ENCODE assay signal across 8 cellular contexts in genomic region chr2:218217366-218218309, GRCh38. TPM values are rescaled to one million over a fixed set of nuclear protein-coding genes. Genes with fewer than 3 reads are reported as not detected.
DNase-seq lines count a peak whose midpoint lies in the region; ATAC-seq and FAIRE-seq lines count a peak whose summit lies in the region.

No MANE protein-coding gene starts in this region.

- H3K27ac ChIP-seq in adipose tissue (ENCODE audit: low read depth, low read length), result peak overlapping the region; percentile 97

- DNase-seq in A172 (ENCODE audit: low spot score) (peak; percentile 32), GM18507 (ENCODE audit: extremely low spot score, insufficient read length, low read depth) (peak; percentile 35), T follicular helper cell (ENCODE audit: low read depth) (peak; percentile 48), hepatic stellate cell (ENCODE audit: low spot score) (peak; percentile 48), sciatic nerve (ENCODE audit: low spot score) (peak; percentile 80)

- intact Hi-C loops in sciatic nerve (cut with DNase I), result no loop called here

- ATAC-seq in HG03196 (IDR thresholded peaks at IDR 0.05; ENCODE audit: unreplicated experiment) (peak; percentile 35), sciatic nerve (peak; percentile 67), HG02970 (IDR thresholded peaks at IDR 0.05; ENCODE audit: low FRiP score, unreplicated experiment) (no peak)

- WGBS in adipose tissue, 3 donors, result 0 to 1% (median 0%) methylated on average over 42 to 47 of the region's 47 CpGs

- peak; percentile 71 for FAIRE-seq in GM18507 (lab: Jason Lieb, UNC)

RNA-seq across cellular contexts. Expression of gene ARPC2, which starts 0.6 kb away (rescaled TPM):
- total RNA-seq in A172 (2014; rRNA removed; shearing (Covaris generic)), result 489 and 514 TPM in 2 replicates
- polyA plus RNA-seq in adipose tissue, result 100 to 1,000 TPM in 2 of 3 donors, 10 to 100 TPM in 1; 65.3 to 309 (median 256) TPM
- 243 TPM for total RNA-seq in sciatic nerve

RNA-seq across cellular contexts. Expression of gene GPBAR1, which starts 43.2 kb away (rescaled TPM):
- not detected in 2 replicates for total RNA-seq in A172 (2014; rRNA removed; shearing (Covaris generic))
- polyA plus RNA-seq in adipose tissue, result 10 to 100 TPM in 2 of 3 donors, 1 to 10 TPM in 1; 1.9 to 75.3 (median 29.4) TPM
- 0.94 TPM for total RNA-seq in sciatic nerve

RNA-seq across cellular contexts. Expression of gene CXCR1, which starts 50.9 kb away (rescaled TPM):
- total RNA-seq in A172 (2014; rRNA removed; shearing (Covaris generic)), result not detected in 2 replicates
- 1 to 10 TPM in 2 of 3 donors, under 1 TPM in 1; 0.09 to 7.9 (median 6.6) TPM for polyA plus RNA-seq in adipose tissue
- 4.9 TPM for total RNA-seq in sciatic nerve

RNA-seq across cellular contexts. Expression of gene AAMP, which starts 52.3 kb away (rescaled TPM):
- total RNA-seq in A172 (2014; rRNA removed; shearing (Covaris generic)), result 217 and 254 TPM in 2 replicates
- polyA plus RNA-seq in adipose tissue, result 100 to 1,000 TPM in 2 of 3 donors, 10 to 100 TPM in 1; 64.6 to 142 (median 105) TPM
- 59.9 TPM for total RNA-seq in sciatic nerve

RNA-seq across cellular contexts. Expression of gene PNKD, which starts 52.7 kb away (rescaled TPM):
- total RNA-seq in A172 (2014; rRNA removed; shearing (Covaris generic)), result 68.9 and 78.6 TPM in 2 replicates
- polyA plus RNA-seq in adipose tissue, result 100 to 1,000 TPM in 1 of 3 donors, 10 to 100 TPM in 2; 45.0 to 113 (median 80.3) TPM
- 56.3 TPM for total RNA-seq in sciatic nerve
